In genomic region chr2:157897106-157897971, GRCh38 we compare ENCODE assay signal across 10 cellular contexts. TPM values are rescaled to one million over a fixed set of nuclear protein-coding genes. Genes with fewer than 3 reads are reported as not detected.
A peak's percentile ranks its signal among the peaks of the same experiment; 100 is the strongest.
DNase-seq lines count a peak whose midpoint lies in the region; ATAC-seq lines count a peak whose summit lies in the region.
"Had no signal": no experiment of that assay in that cellular context is flagged by ENCODE, and none has a peak within 500 bp of the region (broad histone marks: within the 10 kb centered on the region; RNA-seq: fewer than 3 reads in every experiment).

No MANE protein-coding gene starts in this region.

- no peak overlapping the region for H2BK5ac ChIP-seq in mesenchymal stem cell (ENCODE audit: low read depth, low read length, poor library complexity, severe bottlenecking)

- H3K27ac ChIP-seq in mesenchymal stem cell (ENCODE audit: low read length, poor library complexity, severe bottlenecking): no peak overlapping the region
- H3K27ac ChIP-seq: SK-N-MC had no signal

- CTCF ChIA-PET in activated CD8-positive, alpha-beta memory T cell treated with anti-CD3 and anti-CD28 coated beads, Interleukin-2, amount 10 ng/mL, durations not matched to agents 7 days and 5 days (lab: Charles Lee): interaction anchor here (0.7 to 2.8 kb wide), 3 partner anchors 18 to 420 kb away, joined by 3 to 32 read pairs (median 3); partner anchors contain the start of gene ACVR1

- H3K14ac ChIP-seq in mesenchymal stem cell (ENCODE audit: low read length in 2 of 2): no peak overlapping the region

- H3K36me3 ChIP-seq in mesenchymal stem cell (ENCODE audit: control insufficient read depth in 1 of 2, insufficient read depth in 2 of 2, low read depth in 1 of 2, low read length in 2 of 2): no peaks in the 10 kb centered on the region

- H3K4me3 ChIP-seq in mesenchymal stem cell (ENCODE audit: insufficient read depth in 1 of 2, low read depth in 1 of 2, low read length in 2 of 2): no peak overlapping the region
- H3K4me3 ChIP-seq: SK-N-MC had no signal

- no peaks in the 10 kb centered on the region for H3K27me3 Mint-ChIP-seq in activated CD8-positive, alpha-beta memory T cell treated with anti-CD3 and anti-CD28 coated beads, Interleukin-2, amount 10 ng/mL, durations not matched to agents 7 days and 5 days
- no peaks in the 10 kb centered on the region for H3K27me3 Mint-ChIP-seq in stimulated activated memory B cell treated with anti-CD40 and anti-IgM and Interleukin-4, amounts not matched to agents 10 μg/mL and 1 μg/mL and 100 μg/mL, for 72 hours

- H3K79me1 ChIP-seq in mesenchymal stem cell (replicated peaks; ENCODE audit: low read length, poor library complexity, severe bottlenecking): no peaks in the 10 kb centered on the region

- DNase-seq in activated CD8-positive, alpha-beta memory T cell treated with anti-CD3 and anti-CD28 coated beads, Interleukin-2, amount 10 ng/mL, durations not matched to agents 7 days and 5 days: peak; percentile 69
- DNase-seq in HPDE6-E6E7 (ENCODE audit: extremely low spot score) (no peak), LoVo (ENCODE audit: low spot score) (no peak), mesenchymal stem cell (no peak)

- no peak overlapping the region for H3K9ac ChIP-seq in mesenchymal stem cell (ENCODE audit: low read length)

- no peaks in the 10 kb centered on the region for H3K9me3 ChIP-seq in mesenchymal stem cell (ENCODE audit: control insufficient read depth, low read length)

- no peak overlapping the region for H3K23ac ChIP-seq in mesenchymal stem cell (ENCODE audit: low read length in 2 of 2)

- H2AK5ac ChIP-seq in mesenchymal stem cell (ENCODE audit: low read length, severe bottlenecking): no peak overlapping the region

- H3K4me3 Mint-ChIP-seq in activated CD8-positive, alpha-beta memory T cell treated with anti-CD3 and anti-CD28 coated beads, Interleukin-2, amount 10 ng/mL, durations not matched to agents 7 days and 5 days: peak overlapping the region; percentile 80
- peak overlapping the region; percentile 80 for H3K4me3 Mint-ChIP-seq in stimulated activated memory B cell treated with anti-CD40 and anti-IgM and Interleukin-4, amounts not matched to agents 10 μg/mL and 1 μg/mL and 100 μg/mL, for 72 hours
- H3K4me3 Mint-ChIP-seq: neural crest cell had no signal

- peaks cover 1% of the 10 kb centered on the region for H3K36me3 Mint-ChIP-seq in activated CD8-positive, alpha-beta memory T cell treated with anti-CD3 and anti-CD28 coated beads, Interleukin-2, amount 10 ng/mL, durations not matched to agents 7 days and 5 days
- H3K36me3 Mint-ChIP-seq in stimulated activated memory B cell treated with anti-CD40 and anti-IgM and Interleukin-4, amounts not matched to agents 10 μg/mL and 1 μg/mL and 100 μg/mL, for 72 hours: peaks cover 5% of the 10 kb centered on the region

- H2BK15ac ChIP-seq in mesenchymal stem cell (ENCODE audit: low read depth, poor library complexity, severe bottlenecking): no peak overlapping the region

- no peak overlapping the region for H2AFZ ChIP-seq in mesenchymal stem cell (ENCODE audit: low read depth, low read length)

- no peaks in the 10 kb centered on the region for H3K27me3 ChIP-seq in mesenchymal stem cell (ENCODE audit: control insufficient read depth in 1 of 2, insufficient read depth in 1 of 2, low read length in 2 of 2)

- 95% methylated on average over 4 of the region's 4 CpGs for WGBS in mesenchymal stem cell

- no peak overlapping the region for H2BK120ac ChIP-seq in mesenchymal stem cell (ENCODE audit: low read depth, low read length)

- no peaks in the 10 kb centered on the region for H3K9me3 Mint-ChIP-seq in activated CD8-positive, alpha-beta memory T cell treated with anti-CD3 and anti-CD28 coated beads, Interleukin-2, amount 10 ng/mL, durations not matched to agents 7 days and 5 days (ENCODE audit: low read depth)
- H3K9me3 Mint-ChIP-seq in stimulated activated memory B cell treated with anti-CD40 and anti-IgM and Interleukin-4, amounts not matched to agents 10 μg/mL and 1 μg/mL and 100 μg/mL, for 72 hours: peaks cover 2% of the 10 kb centered on the region
- H3K9me3 Mint-ChIP-seq: neural crest cell had no signal

- no peak overlapping the region for H3K4me2 ChIP-seq in mesenchymal stem cell (ENCODE audit: low read length, poor library complexity, severe bottlenecking)

- no peak overlapping the region for H4K91ac ChIP-seq in mesenchymal stem cell (ENCODE audit: low read length)

- H3K4me1 Mint-ChIP-seq in activated CD8-positive, alpha-beta memory T cell treated with anti-CD3 and anti-CD28 coated beads, Interleukin-2, amount 10 ng/mL, durations not matched to agents 7 days and 5 days: peaks cover 70% of the 10 kb centered on the region
- H3K4me1 Mint-ChIP-seq in stimulated activated memory B cell treated with anti-CD40 and anti-IgM and Interleukin-4, amounts not matched to agents 10 μg/mL and 1 μg/mL and 100 μg/mL, for 72 hours: peaks cover 45% of the 10 kb centered on the region

- no peak overlapping the region for H3K4ac ChIP-seq in mesenchymal stem cell (ENCODE audit: low read depth in 1 of 2, low read length in 2 of 2)

- peak overlapping the region in 1 of 2 experiments; percentile 4 for H3K18ac ChIP-seq in mesenchymal stem cell (ENCODE audit: low read depth in 1 of 2, low read length in 2 of 2)

- H3K27ac Mint-ChIP-seq in activated CD8-positive, alpha-beta memory T cell treated with anti-CD3 and anti-CD28 coated beads, Interleukin-2, amount 10 ng/mL, durations not matched to agents 7 days and 5 days: peak overlapping the region; percentile 100
- peak overlapping the region; percentile 88 for H3K27ac Mint-ChIP-seq in stimulated activated memory B cell treated with anti-CD40 and anti-IgM and Interleukin-4, amounts not matched to agents 10 μg/mL and 1 μg/mL and 100 μg/mL, for 72 hours

- ATAC-seq in GM19455 (IDR thresholded peaks at IDR 0.05; ENCODE audit: unreplicated experiment): peak; percentile 51
- ATAC-seq in HG03354 (IDR thresholded peaks at IDR 0.05; ENCODE audit: poor library complexity, severe bottlenecking, unreplicated experiment): peak; percentile 53
- ATAC-seq in activated CD8-positive, alpha-beta memory T cell treated with anti-CD3 and anti-CD28 coated beads, Interleukin-2, amount 10 ng/mL, durations not matched to agents 7 days and 5 days: peak; percentile 57
- peak; percentile 73 for ATAC-seq in stimulated activated memory B cell treated with anti-CD40 and anti-IgM and Interleukin-4, amounts not matched to agents 10 μg/mL and 1 μg/mL and 100 μg/mL, for 72 hours
- no peak for ATAC-seq in GM19324 (IDR thresholded peaks at IDR 0.05; ENCODE audit: low FRiP score, unreplicated experiment)

- no peak overlapping the region for H2BK12ac ChIP-seq in mesenchymal stem cell (ENCODE audit: low read length in 2 of 2)

- H4K8ac ChIP-seq in mesenchymal stem cell (ENCODE audit: low read length): no peak overlapping the region

- H3K4me1 ChIP-seq in mesenchymal stem cell (ENCODE audit: control insufficient read depth, insufficient read depth, low read depth, low read length): peaks cover 5% of the 10 kb centered on the region

RNA-seq across cellular contexts. Expression of gene ACVR1, which starts 21.2 kb away (rescaled TPM):
- 10 to 100 TPM; 18.7 to 19.4 TPM for total RNA-seq in activated CD8-positive, alpha-beta memory T cell treated with anti-CD3 and anti-CD28 coated beads, Interleukin-2, amount 10 ng/mL, durations not matched to agents 7 days and 5 days
- 29.5 TPM for polyA plus RNA-seq in mesenchymal stem cell (2013, experiment 1 of 2)
- 30.9 TPM for polyA plus RNA-seq in mesenchymal stem cell (2013, experiment 2 of 2)
